8 cellular contexts compared by ENCODE assay signal in the genomic region with DNA sequence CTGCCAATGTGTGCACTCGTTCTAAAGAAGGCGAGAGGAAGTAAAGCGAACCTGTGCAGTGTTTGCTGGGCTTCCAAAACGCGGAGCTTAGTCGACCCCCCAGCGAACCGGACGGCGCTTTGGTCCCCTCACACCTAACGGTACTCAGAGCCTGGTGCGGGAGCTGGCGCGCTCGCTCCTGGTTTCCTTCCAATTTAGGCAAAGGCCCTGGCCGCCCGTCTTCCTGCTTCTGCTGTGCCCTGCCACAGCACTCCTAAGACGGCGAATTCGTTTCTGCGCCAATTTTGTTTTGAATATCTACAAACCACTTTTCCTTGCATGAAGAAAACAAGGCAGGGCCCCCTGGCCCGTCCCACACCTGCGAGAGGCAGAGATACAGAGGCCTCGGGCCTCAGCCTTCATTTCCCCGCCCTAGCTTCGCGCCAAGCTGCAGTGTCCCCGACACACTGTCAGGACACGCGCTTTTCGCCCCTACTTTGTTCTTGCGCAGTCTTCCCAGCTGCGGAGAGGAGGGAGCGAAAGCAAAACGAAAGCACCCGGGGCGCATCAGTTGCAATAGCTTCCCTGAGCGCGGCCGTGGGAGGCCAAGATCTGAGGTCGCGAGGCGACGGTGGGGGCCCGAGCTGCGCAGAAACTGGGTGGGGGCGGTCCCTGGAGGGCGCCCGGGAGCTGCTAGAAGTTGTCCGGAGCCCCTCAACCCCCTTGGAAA.
A peak's percentile ranks its signal among the peaks of the same experiment; 100 is the strongest.
DNase-seq lines count a peak whose midpoint lies in the region; ATAC-seq and TF ChIP-seq lines count a peak whose summit lies in the region.

No MANE protein-coding gene starts in this region.

- no peaks in the 10 kb centered on the region for H3K36me3 ChIP-seq in mesodermal cell (ENCODE audit: control insufficient read depth, insufficient read depth, low read length)

- peak overlapping the region; percentile 68 for H3K4me3 ChIP-seq in mesodermal cell (ENCODE audit: extremely low read depth, insufficient read depth, low read length, poor library complexity, severe bottlenecking)

- WGBS in mesodermal cell (ENCODE audit: insufficient coverage in 2 of 2), 2 experiments: 1 to 2% methylated on average over 37 to 50 of the region's 50 CpGs

- peaks cover 16% of the 10 kb centered on the region for H3K36me3 Mint-ChIP-seq in activated B cell treated with CpG ODN at 0.5 μM for 24 hours (ENCODE audit: low read depth)

- H3K27me3 Mint-ChIP-seq in activated B cell treated with CpG ODN at 0.5 μM for 24 hours: peaks cover 2% of the 10 kb centered on the region

- H3K4me1 ChIP-seq in mesodermal cell (ENCODE audit: control insufficient read depth, insufficient read depth, low read length, poor library complexity, severe bottlenecking): peaks cover 32% of the 10 kb centered on the region

- peak overlapping the region; percentile 96 for H3K27ac Mint-ChIP-seq in activated B cell treated with CpG ODN at 0.5 μM for 24 hours

- H3K4me3 Mint-ChIP-seq in activated B cell treated with CpG ODN at 0.5 μM for 24 hours: peak overlapping the region; percentile 87

- POLR2A ChIA-PET in activated B cell treated with CpG ODN at 0.5 μM for 24 hours (lab: Charles Lee): interaction anchor here (0.5 to 16.0 kb wide), 39 partner anchors 10 to 784 kb away, joined by 3 to 1044 read pairs (median 10); a partner anchor contains a TSS

- TF ChIP-seq CTCF in activated B cell treated with CpG ODN at 0.5 μM for 24 hours (IDR thresholded peaks at IDR 0.05): no peak

- CTCF ChIA-PET in activated B cell treated with CpG ODN at 0.5 μM for 24 hours (lab: Charles Lee): interaction anchor here (1.1 to 4.3 kb wide), 12 partner anchors 42 to 788 kb away, joined by 3 to 41 read pairs (median 9); a partner anchor contains a TSS

- H3K9me3 ChIP-seq in mesodermal cell (ENCODE audit: control insufficient read depth, low read length): no peaks in the 10 kb centered on the region

- peak; percentile 19 for DNase-seq in DMS53 treated with DMSO at 0.1 percent for 48 hours (lab: John Stamatoyannopoulos, UW; ENCODE audit: unreplicated experiment)
- peak; percentile 38 for DNase-seq in activated B cell treated with CpG ODN at 0.5 μM for 24 hours
- DNase-seq in dermis blood vessel endothelial cell: peak; percentile 30
- peak in 4 of 49 donors; percentile 12 to 30 (median 22) for DNase-seq in substantia nigra (lab: John Stamatoyannopoulos, UW)
- DNase-seq in COLO668 (lab: John Stamatoyannopoulos, UW; ENCODE audit: unreplicated experiment): no peak

- no peaks in the 10 kb centered on the region for H3K9me3 Mint-ChIP-seq in activated B cell treated with CpG ODN at 0.5 μM for 24 hours

- H3K27ac ChIP-seq in mesodermal cell (ENCODE audit: low read depth, low read length, severe bottlenecking) (no peak overlapping the region), substantia nigra (ENCODE audit: low read depth, low read length, poor library complexity, severe bottlenecking) (peak overlapping the region; percentile 47)

- ATAC-seq in activated B cell treated with CpG ODN at 0.5 μM for 24 hours (ENCODE audit: low read depth): no peak
- no peak for ATAC-seq in HG03571 (IDR thresholded peaks at IDR 0.05; ENCODE audit: unreplicated experiment)
- ATAC-seq in GM19328 (IDR thresholded peaks at IDR 0.05; ENCODE audit: unreplicated experiment): no peak

- intact Hi-C loops in activated B cell treated with CpG ODN at 0.5 μM for 24 hours (cut with micrococcal nuclease): loop anchor here (5.0 to 10.0 kb wide), 2 partner anchors 405 to 592 kb away; no protein-coding TSS in a partner anchor

- H3K4me1 Mint-ChIP-seq in activated B cell treated with CpG ODN at 0.5 μM for 24 hours: peaks cover 68% of the 10 kb centered on the region
